Comparison of ENCODE assay signal across 10 cellular contexts in genomic region chr4:153538408-153539057, GRCh38.
DNase-seq lines count a peak whose midpoint lies in the region; ATAC-seq, FAIRE-seq and TF ChIP-seq lines count a peak whose summit lies in the region.
"Had no signal": no experiment of that assay in that cellular context is flagged by ENCODE, and none has a peak within 500 bp of the region (broad histone marks: within the 10 kb centered on the region; RNA-seq: fewer than 3 reads in every experiment).

No MANE protein-coding gene starts in this region.

- peak overlapping the region; percentile 43 to 44 for H3K4me3 ChIP-seq in gastroesophageal sphincter
- H3K4me3 ChIP-seq in pancreas, result peak overlapping the region in 2 of 4 donors; percentile 13 to 21

- ATAC-seq in SK-N-SH treated with all-trans-retinoic acid at 6 μM for 48 hours (peak; percentile 74), gastroesophageal sphincter (peak; percentile 47), pancreas (peak; percentile 63 to 76 (median 69)), HG02840 (IDR thresholded peaks at IDR 0.05; ENCODE audit: low FRiP score, unreplicated experiment) (no peak), esophagus mucosa (no peak)

- WGBS in gastroesophageal sphincter (ENCODE audit: low coverage in 1 of 2), 2 donors, result 15% methylated on average over 6 to 10 of the region's 15 CpGs
- WGBS in pancreas, 2 donors, result 13 to 16% methylated on average over 15 of the region's 15 CpGs

- intact Hi-C loops in pancreas (cut with DNase I), result no loop called here

- H3K4me1 ChIP-seq in gastroesophageal sphincter (peaks cover 0 to 59% (median 15%) of the 10 kb centered on the region in 3 donors), pancreas (peaks cover 19 to 37% (median 36%) of the 10 kb centered on the region in 3 donors)
- H3K4me1 ChIP-seq: Peyer's patch had no signal

- no peak for TF ChIP-seq EP300 in gastroesophageal sphincter (IDR thresholded peaks at IDR 0.05)

- no peaks in the 10 kb centered on the region for H3K9me3 ChIP-seq in gastroesophageal sphincter
- no peaks in the 10 kb centered on the region for H3K9me3 ChIP-seq in pancreas
- H3K9me3 ChIP-seq: Peyer's patch had no signal

- H3K27me3 ChIP-seq in gastroesophageal sphincter (no peaks in the 10 kb centered on the region), pancreas (no peaks in the 10 kb centered on the region)
- H3K27me3 ChIP-seq: Peyer's patch had no signal

- H3K27ac ChIP-seq in gastroesophageal sphincter (peak overlapping the region in 3 of 4 donors; percentile 49 to 72 (median 68)), pancreas (peak overlapping the region; percentile 56 to 81 (median 73))

- no peak for FAIRE-seq in pancreas (lab: Jason Lieb, UNC)

- TF ChIP-seq CTCF in gastroesophageal sphincter (IDR thresholded peaks at IDR 0.05) (no peak), pancreas (IDR thresholded peaks at IDR 0.05) (no peak)

- DNase-seq in Ammon's horn (ENCODE audit: low spot score), result peak; percentile 48
- peak in 4 of 6 donors; percentile 57 to 66 (median 64) for DNase-seq in pancreas
- DNase-seq in ecto neural progenitor cell (ENCODE audit: low spot score), result no peak
- no peak for DNase-seq in AML-193 (lab: John Stamatoyannopoulos, UW)
- DNase-seq: kidney glomerular epithelial cell, Peyer's patch had no signal

- TF ChIP-seq POLR2A in gastroesophageal sphincter (IDR thresholded peaks at IDR 0.05), result no peak

- H3K36me3 ChIP-seq in gastroesophageal sphincter, result no peaks in the 10 kb centered on the region
- H3K36me3 ChIP-seq in pancreas, result no peaks in the 10 kb centered on the region
- H3K36me3 ChIP-seq: Peyer's patch had no signal

TF ChIP-seq in SK-N-SH treated with all-trans-retinoic acid at 6 μM for 48 hours, 23 proteins besides CTCF, POLR2A, EP300 and RAD21:
- no peak for TF ChIP-seq ZFP30 (CRISPR knock-in tag; IDR thresholded peaks at IDR 0.05)
- TF ChIP-seq RARB (CRISPR knock-in tag; IDR thresholded peaks at IDR 0.05), result no peak
- TF ChIP-seq ZC3H10 (CRISPR knock-in tag; IDR thresholded peaks at IDR 0.05), result no peak
- no peak for TF ChIP-seq ZNF565 (CRISPR knock-in tag; conservative IDR thresholded peaks at IDR 0.05; ENCODE audit: low read depth)
- no peak for TF ChIP-seq SNAI2 (CRISPR knock-in tag; IDR thresholded peaks at IDR 0.05)
- TF ChIP-seq TSHZ2 (CRISPR knock-in tag; IDR thresholded peaks at IDR 0.05), result no peak
- TF ChIP-seq ESRRG (CRISPR knock-in tag; IDR thresholded peaks at IDR 0.05), result no peak
- TF ChIP-seq PPARA (CRISPR knock-in tag; IDR thresholded peaks at IDR 0.05; ENCODE audit: borderline replicate concordance), result no peak
- no peak for TF ChIP-seq ISL1 (CRISPR knock-in tag; IDR thresholded peaks at IDR 0.05)
- TF ChIP-seq ARNTL (CRISPR knock-in tag; IDR thresholded peaks at IDR 0.05; ENCODE audit: borderline replicate concordance, low read depth), result no peak
- TF ChIP-seq CREB5 (CRISPR knock-in tag; IDR thresholded peaks at IDR 0.05; ENCODE audit: low read depth), result no peak
- no peak for TF ChIP-seq OSR1 (CRISPR knock-in tag; IDR thresholded peaks at IDR 0.05)
- TF ChIP-seq CSDC2 (CRISPR knock-in tag; IDR thresholded peaks at IDR 0.05), result no peak
- no peak for TF ChIP-seq ZFP3 (CRISPR knock-in tag; IDR thresholded peaks at IDR 0.05)
- TF ChIP-seq PATZ1 (CRISPR knock-in tag; IDR thresholded peaks at IDR 0.05; ENCODE audit: borderline replicate concordance), result no peak
- no peak for TF ChIP-seq TOX (CRISPR knock-in tag; IDR thresholded peaks at IDR 0.05; ENCODE audit: borderline replicate concordance)
- no peak for TF ChIP-seq ZNF70 (CRISPR knock-in tag; IDR thresholded peaks at IDR 0.05)
- no peak for TF ChIP-seq BACH2 (CRISPR knock-in tag; IDR thresholded peaks at IDR 0.05; ENCODE audit: borderline replicate concordance)
- TF ChIP-seq TCF4 (CRISPR knock-in tag; IDR thresholded peaks at IDR 0.05; ENCODE audit: borderline replicate concordance), result no peak
- TF ChIP-seq ZNF8 (CRISPR knock-in tag; IDR thresholded peaks at IDR 0.05), result no peak

Comparison
In these comparisons a context has a peak if more than half of its experiments do, and no peak if none do; other contexts are left out.
1. DNase-seq: peak in Ammon's horn (single experiment) and pancreas (4 of 6); none in ecto neural progenitor cell (single experiment) and AML-193 (0 of 2).
2. ATAC-seq: peak in SK-N-SH treated with all-trans-retinoic acid at 6 μM for 48 hours (single experiment), gastroesophageal sphincter (single experiment) and pancreas (4 of 4); none in HG02840 (single experiment) and esophagus mucosa (single experiment).